13 cellular contexts compared by ENCODE assay signal in the genomic region with DNA sequence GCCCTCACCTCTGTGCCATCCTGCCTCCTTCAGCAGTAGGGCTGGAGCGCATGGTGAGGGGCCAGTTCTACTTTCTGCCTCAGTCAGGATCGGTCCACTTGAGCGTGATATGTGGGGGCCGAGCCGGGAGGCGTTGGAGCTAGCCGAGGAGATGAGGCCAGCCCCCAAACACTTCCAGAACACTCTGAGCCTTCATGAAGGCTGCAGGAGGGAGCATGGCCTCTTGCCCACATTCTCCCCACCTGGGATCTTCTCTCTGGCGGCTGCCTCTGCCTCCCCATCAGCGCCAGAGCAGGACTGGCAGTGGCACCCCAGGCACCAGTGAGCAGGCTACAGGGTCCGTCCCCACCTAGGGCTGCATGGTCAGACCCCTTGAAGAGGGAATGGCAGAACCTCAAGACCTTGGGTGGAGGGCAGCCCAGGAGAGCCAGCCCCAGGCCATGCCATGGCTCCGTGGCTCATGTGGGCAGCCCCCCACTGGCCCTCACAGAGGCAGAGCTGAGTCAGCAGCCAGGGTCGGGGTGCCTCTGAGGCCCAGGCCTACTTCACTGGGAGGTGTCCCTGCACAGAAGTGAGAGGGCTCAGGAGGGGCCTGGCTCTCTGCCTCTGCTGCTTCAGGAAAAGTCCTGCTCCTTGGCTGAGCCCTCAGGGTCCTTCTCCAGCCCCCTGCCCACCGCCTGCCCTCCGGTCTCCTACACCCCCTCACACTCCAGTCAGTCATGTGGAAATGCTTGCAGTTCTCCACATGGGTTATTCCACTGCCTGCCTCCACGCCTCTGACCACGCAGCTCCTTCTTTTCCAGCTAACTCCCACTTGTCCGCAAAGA. TPM values are rescaled to one million over a fixed set of nuclear protein-coding genes. Genes with fewer than 3 reads are reported as not detected.
DNase-seq lines count a peak whose midpoint lies in the region; ATAC-seq and TF ChIP-seq lines count a peak whose summit lies in the region.
"Had no signal": no experiment of that assay in that cellular context is flagged by ENCODE, and none has a peak within 500 bp of the region (broad histone marks: within the 10 kb centered on the region; RNA-seq: fewer than 3 reads in every experiment).

No MANE protein-coding gene starts in this region.

- H3K9me2 ChIP-seq in PC-3 (replicated peaks; ENCODE audit: low read length) = no peaks in the 10 kb centered on the region

- intact Hi-C loops in left ventricle myocardium superior (cut with micrococcal nuclease) = no loop called here
- intact Hi-C loops in PC-3 (cut with micrococcal nuclease) = loop anchor here (5.0 kb wide), 1 partner anchor 37 kb away; the partner anchor contains the start of gene SEMA7A

- CTCF ChIA-PET in PC-3 (lab: Charles Lee) = no interaction called here

- POLR2A ChIA-PET in PC-3 (lab: Charles Lee; ENCODE audit: unreplicated experiment) = interaction anchor here (1.0 kb wide), 1 partner anchor 11 kb away, joined by 3 read pairs; no protein-coding TSS in a partner anchor

- TF ChIP-seq CTCF in cardiac muscle cell (IDR thresholded peaks at IDR 0.05; ENCODE audit: low read depth, low read length) (no peak), PC-3 (conservative IDR thresholded peaks at IDR 0.05; ENCODE audit: low read depth, low read length) (no peak), fibroblast of lung (conservative IDR thresholded peaks at IDR 0.05 in 1 of 2, IDR thresholded peaks at IDR 0.05 in 1 of 2; ENCODE audit: low read depth in 1 of 2, low read length in 2 of 2) (no peak), WERI-Rb-1 (IDR thresholded peaks at IDR 0.05; ENCODE audit: low read depth, low read length) (no peak)

- H2AFZ ChIP-seq in PC-3 (ENCODE audit: low read length) (no peak overlapping the region), fibroblast of lung (ENCODE audit: low read length) (no peak overlapping the region)

- peak overlapping the region; percentile 88 for H3K9ac ChIP-seq in PC-3 (ENCODE audit: low read length)
- H3K9ac ChIP-seq in fibroblast of lung (ENCODE audit: insufficient read depth, low read length) = no peak overlapping the region

- no peaks in the 10 kb centered on the region for H3K27me3 ChIP-seq in cardiac muscle cell
- no peaks in the 10 kb centered on the region for H3K27me3 ChIP-seq in PC-3 (ENCODE audit: low read length)
- no peaks in the 10 kb centered on the region for H3K27me3 ChIP-seq in fibroblast of lung (ENCODE audit: control insufficient read depth, insufficient read depth, low read length)
- H3K27me3 ChIP-seq in WERI-Rb-1 (ENCODE audit: insufficient read depth, low read depth, severe bottlenecking) = no peaks in the 10 kb centered on the region
- H3K27me3 ChIP-seq: dorsolateral prefrontal cortex had no signal

- H3K4me2 ChIP-seq in PC-3 (ENCODE audit: low read length) = peak overlapping the region; percentile 64
- no peak overlapping the region for H3K4me2 ChIP-seq in fibroblast of lung (ENCODE audit: extremely low read depth, insufficient read depth, low read length)

- no TSS peak for BruUV-seq in PC-3 (replicated peaks; lab: Mats Ljungman, UMichigan)

- H3K79me2 ChIP-seq in PC-3 (ENCODE audit: low read length) = peaks cover 11% of the 10 kb centered on the region
- no peaks in the 10 kb centered on the region for H3K79me2 ChIP-seq in fibroblast of lung (ENCODE audit: control insufficient read depth, insufficient read depth, low read length)

- H3K9me3 ChIP-seq in cardiac muscle cell (ENCODE audit: low read depth) = no peaks in the 10 kb centered on the region
- H3K9me3 ChIP-seq in PC-3 (ENCODE audit: low read length) = no peaks in the 10 kb centered on the region
- H3K9me3 ChIP-seq in fibroblast of lung (ENCODE audit: control insufficient read depth, insufficient read depth, low read depth, low read length) = no peaks in the 10 kb centered on the region
- H3K9me3 ChIP-seq in WERI-Rb-1 (ENCODE audit: severe bottlenecking) = no peaks in the 10 kb centered on the region
- H3K9me3 ChIP-seq: prostate gland had no signal

- DNase-seq in cardiac muscle cell (ENCODE audit: low read depth in 1 of 2, low spot score in 1 of 2) = no peak
- no peak for DNase-seq in left ventricle myocardium superior
- DNase-seq in PC-3 = no peak
- DNase-seq in fibroblast of lung (ENCODE audit: low read depth in 2 of 2) = peak in 1 of 2 donors; percentile 18
- no peak for DNase-seq in stimulated activated naive CD8-positive, alpha-beta T cell treated with anti-CD3 and anti-CD28 coated beads, Interleukin-15, amount 100 ng/mL, for 72 hours
- no peak for DNase-seq in NCI-H1048 (lab: John Stamatoyannopoulos, UW)
- no peak for DNase-seq in NCI-H128 (lab: John Stamatoyannopoulos, UW; ENCODE audit: unreplicated experiment)
- DNase-seq in WERI-Rb-1 = no peak
- DNase-seq: AML-193, dorsolateral prefrontal cortex, NCI-H2107, NCI-H82 had no signal

- H3K27me3 Mint-ChIP-seq in stimulated activated naive CD8-positive, alpha-beta T cell treated with anti-CD3 and anti-CD28 coated beads, Interleukin-15, amount 100 ng/mL, for 72 hours = no peaks in the 10 kb centered on the region

- peak overlapping the region; percentile 2 to 14 for H3K4me3 Mint-ChIP-seq in stimulated activated naive CD8-positive, alpha-beta T cell treated with anti-CD3 and anti-CD28 coated beads, Interleukin-15, amount 100 ng/mL, for 72 hours

- H3K36me3 ChIP-seq in cardiac muscle cell (no peaks in the 10 kb centered on the region), PC-3 (ENCODE audit: low read depth, low read length) (no peaks in the 10 kb centered on the region), fibroblast of lung (ENCODE audit: control insufficient read depth, insufficient read depth, low read length) (no peaks in the 10 kb centered on the region), WERI-Rb-1 (no peaks in the 10 kb centered on the region)
- H3K36me3 ChIP-seq: prostate gland had no signal

- H3K4me3 ChIP-seq in cardiac muscle cell = no peak overlapping the region
- no peak overlapping the region for H3K4me3 ChIP-seq in PC-3 (ENCODE audit: low read length)
- H3K4me3 ChIP-seq in fibroblast of lung (replicated peaks in 1 of 4; ENCODE audit: control extremely low read depth in 1 of 4, insufficient read depth in 1 of 4, low read depth in 3 of 4, low read length in 4 of 4) = no peak overlapping the region
- H3K4me3 ChIP-seq in WERI-Rb-1 (ENCODE audit: low read depth, low read length) = no peak overlapping the region
- H3K4me3 ChIP-seq: dorsolateral prefrontal cortex, prostate gland had no signal

- no peaks in the 10 kb centered on the region for H3K9me3 Mint-ChIP-seq in stimulated activated naive CD8-positive, alpha-beta T cell treated with anti-CD3 and anti-CD28 coated beads, Interleukin-15, amount 100 ng/mL, for 72 hours

- peaks cover 6% of the 10 kb centered on the region for H3F3A ChIP-seq in PC-3 (ENCODE audit: low read length, unreplicated experiment)

- H3K27ac ChIP-seq in cardiac muscle cell (peak overlapping the region; percentile 90), PC-3 (ENCODE audit: low read length) (peak overlapping the region; percentile 100), fibroblast of lung (ENCODE audit: insufficient read depth, low read length) (peak overlapping the region; percentile 10), WERI-Rb-1 (no peak overlapping the region)
- H3K27ac ChIP-seq: prostate gland had no signal

- ATAC-seq in left ventricle myocardium superior (no peak), PC-3 (no peak)
- ATAC-seq in stimulated activated naive CD8-positive, alpha-beta T cell treated with anti-CD3 and anti-CD28 coated beads, Interleukin-15, amount 100 ng/mL, for 72 hours = no peak

- peaks cover 14% of the 10 kb centered on the region for H3K4me1 ChIP-seq in cardiac muscle cell (ENCODE audit: low read depth)
- H3K4me1 ChIP-seq in PC-3 (ENCODE audit: insufficient read depth, low read length) = peaks cover 56% of the 10 kb centered on the region
- H3K4me1 ChIP-seq in fibroblast of lung (ENCODE audit: control insufficient read depth, extremely low read depth, insufficient read depth, low read length) = peaks cover 38% of the 10 kb centered on the region
- H3K4me1 ChIP-seq: prostate gland had no signal

- H4K20me1 ChIP-seq in PC-3 (ENCODE audit: low read length) = no peaks in the 10 kb centered on the region
- no peaks in the 10 kb centered on the region for H4K20me1 ChIP-seq in fibroblast of lung (ENCODE audit: control insufficient read depth, extremely low read depth, insufficient read depth, low read length)

- peaks cover 99% of the 10 kb centered on the region for H3K4me1 Mint-ChIP-seq in stimulated activated naive CD8-positive, alpha-beta T cell treated with anti-CD3 and anti-CD28 coated beads, Interleukin-15, amount 100 ng/mL, for 72 hours

- H3K27ac Mint-ChIP-seq in stimulated activated naive CD8-positive, alpha-beta T cell treated with anti-CD3 and anti-CD28 coated beads, Interleukin-15, amount 100 ng/mL, for 72 hours = peak overlapping the region in 1 of 2 donors; percentile 52

RNA-seq across cellular contexts. Expression of gene CYP11A1, which starts 28.1 kb away (rescaled TPM):
- total RNA-seq in cardiac muscle cell = 5.4 and 9.8 TPM in 2 replicates
- 11.2 and 13.0 TPM in 2 replicates for polyA plus RNA-seq in cardiac muscle cell
- 0.55 TPM for total RNA-seq in left ventricle myocardium superior
- 0.18 TPM in 1 of 2 replicates, not detected in the other for total RNA-seq in PC-3 (2014; rRNA removed)
- 0.33 and 0.51 TPM in 2 replicates for total RNA-seq in fibroblast of lung
- polyA plus RNA-seq in fibroblast of lung = 0.05 and 0.07 TPM in 2 replicates
- 0.15 TPM in 1 of 2 replicates, not detected in the other for polyA plus RNA-seq in fibroblast of lung (2012)
- polyA minus RNA-seq in fibroblast of lung (ENCODE audit: low replicate concordance) = 3.1 TPM in 1 of 2 replicates, not detected in the other

RNA-seq across cellular contexts. Expression of gene SEMA7A, which starts 38.2 kb away (rescaled TPM):
- 8.7 and 11.9 TPM in 2 replicates for total RNA-seq in cardiac muscle cell
- polyA plus RNA-seq in cardiac muscle cell = 0.99 and 3.3 TPM in 2 replicates
- 1.3 TPM for total RNA-seq in left ventricle myocardium superior
- total RNA-seq in PC-3 (2014; rRNA removed) = 74.9 and 75.9 TPM in 2 replicates
- total RNA-seq in fibroblast of lung = 2.3 and 5.6 TPM in 2 replicates
- polyA plus RNA-seq in fibroblast of lung = 12.5 and 18.5 TPM in 2 replicates
- polyA plus RNA-seq in fibroblast of lung (2012) = 16.1 and 22.2 TPM in 2 replicates
- polyA minus RNA-seq in fibroblast of lung (ENCODE audit: low replicate concordance) = 18.9 and 29.8 TPM in 2 replicates
